Comparison of ENCODE assay signal across 1 cellular context in genomic region chr15:89332446-89332845, GRCh38.
TF ChIP-seq lines count a peak whose summit lies in the region.

No MANE protein-coding gene starts in this region.

TF ChIP-seq in WTC11, 78 proteins besides CTCF, POLR2A, EP300 and RAD21 (continued from another document):
- TF ChIP-seq ATF3 (CRISPR knock-in tag; conservative IDR thresholded peaks at IDR 0.05) (no peak), ZNF423 (CRISPR knock-in tag; IDR thresholded peaks at IDR 0.05) (no peak)
